Comparison of ENCODE assay signal across 8 cellular contexts in genomic region chr11:43311791-43312607, GRCh38. TPM values are rescaled to one million over a fixed set of nuclear protein-coding genes. Genes with fewer than 3 reads are reported as not detected.
DNase-seq lines count a peak whose midpoint lies in the region; ATAC-seq lines count a peak whose summit lies in the region.

Gene API5, plus strand, starts transcription at chr11:43311996. Its CDS starts 132 bp downstream, at chr11:43312128.

- H3K27me3 Mint-ChIP-seq in dendritic cell treated with granulocyte-macrophage colony-stimulating factor and Interleukin-4, amounts not matched to agents 40 ng/mL and 50 ng/mL, for 4 days, result no peaks in the 10 kb centered on the region

- H3K4me3 Mint-ChIP-seq in dendritic cell treated with granulocyte-macrophage colony-stimulating factor and Interleukin-4, amounts not matched to agents 40 ng/mL and 50 ng/mL, for 4 days, result peak within 1 kb of the TSS; percentile 86

- DNase-seq in CD1c-positive myeloid dendritic cell (ENCODE audit: extremely low spot score) (peak; percentile 98), NCI-H748 (lab: John Stamatoyannopoulos, UW; ENCODE audit: unreplicated experiment) (peak; percentile 98), left lobe of liver (ENCODE audit: low spot score) (peak; percentile 94)
- DNase-seq in activated CD4-positive, alpha-beta T cell treated with anti-CD3 and anti-CD28 coated beads, Interleukin-2, amount 50 U/mL, for 1 hour, result peak; percentile 89
- DNase-seq in stimulated activated CD4-positive, alpha-beta T cell treated with anti-CD3 and anti-CD28 coated beads, Interleukin-2, amount 100 ng/mL, for 4 hours (ENCODE audit: low read depth), result peak; percentile 89

- intact Hi-C loops in dendritic cell treated with granulocyte-macrophage colony-stimulating factor and Interleukin-4, amounts not matched to agents 40 ng/mL and 50 ng/mL, for 4 days (cut with micrococcal nuclease), result loop anchor here (2.0 to 10.0 kb wide), 3 partner anchors 47 to 753 kb away; partner anchors contain the start of genes ACCS and TTC17

- H3K27ac Mint-ChIP-seq in dendritic cell treated with granulocyte-macrophage colony-stimulating factor and Interleukin-4, amounts not matched to agents 40 ng/mL and 50 ng/mL, for 4 days, result peak within 1 kb of the TSS; percentile 89

- H3K4me1 Mint-ChIP-seq in dendritic cell treated with granulocyte-macrophage colony-stimulating factor and Interleukin-4, amounts not matched to agents 40 ng/mL and 50 ng/mL, for 4 days (ENCODE audit: low read depth), result peaks cover 21% of the 10 kb centered on the region

- H3K36me3 Mint-ChIP-seq in dendritic cell treated with granulocyte-macrophage colony-stimulating factor and Interleukin-4, amounts not matched to agents 40 ng/mL and 50 ng/mL, for 4 days (ENCODE audit: low read depth), result peaks cover 18% of the 10 kb centered on the region

- H3K9me3 Mint-ChIP-seq in dendritic cell treated with granulocyte-macrophage colony-stimulating factor and Interleukin-4, amounts not matched to agents 40 ng/mL and 50 ng/mL, for 4 days, result no peaks in the 10 kb centered on the region

- ATAC-seq in GM19372 (IDR thresholded peaks at IDR 0.05; ENCODE audit: low read depth, unreplicated experiment) (peak; percentile 99), HG03558 (IDR thresholded peaks at IDR 0.05; ENCODE audit: extremely low read depth, unreplicated experiment) (peak; percentile 99), left lobe of liver (peak; percentile 99)

RNA-seq across cellular contexts. Expression of gene API5, which starts in this region (rescaled TPM):
- 53.0 TPM for total RNA-seq in left lobe of liver

Comparison
In these comparisons a context has a peak if more than half of its experiments do, and no peak if none do; other contexts are left out.
1. Peak in every context shown above with its lines: DNase-seq and ATAC-seq.